ENCODE assay signal across 8 cellular contexts in genomic region chr6:170490259-170490658, GRCh38.
"Had no signal": no experiment of that assay in that cellular context is flagged by ENCODE, and none has a peak within 500 bp of the region (broad histone marks: within the 10 kb centered on the region; RNA-seq: fewer than 3 reads in every experiment).

No MANE protein-coding gene starts in this region.

- H2AFZ ChIP-seq: GM23248 had no signal

- H3K27ac ChIP-seq: GM23248 had no signal

- H3K4me1 ChIP-seq: HAP-1 had no signal

- ATAC-seq: HCT116 had no signal

- H3K9me3 ChIP-seq: HAP-1 had no signal

- H3K4me3 ChIP-seq: GM23248, HAP-1 had no signal

- FAIRE-seq: HTR-8/SVneo had no signal

- H3K36me3 ChIP-seq: HAP-1 had no signal

- H3K9ac ChIP-seq: GM23248 had no signal

- DNase-seq: GM23248, GOT3, H7, HFFc6, KG1 had no signal
